ENCODE assay signal across 1 cellular context in genomic region chr2:97997774-97998392, GRCh38.
TF ChIP-seq lines count a peak whose summit lies in the region.

No MANE protein-coding gene starts in this region.

TF ChIP-seq in HepG2, 621 proteins besides CTCF, POLR2A, EP300 and RAD21 (continued from another document and continues in another):
- TF ChIP-seq IKZF4 (CRISPR knock-in tag; IDR thresholded peaks at IDR 0.05; ENCODE audit: borderline replicate concordance, low read depth, not compliant biosample characterization) (no peak), GTF3A (CRISPR knock-in tag; conservative IDR thresholded peaks at IDR 0.05) (no peak), HDAC1 (CRISPR knock-in tag; IDR thresholded peaks at IDR 0.05) (peak; percentile 42; the same call in 1 of the 2 replicates), ZMYM4 (CRISPR knock-in tag; IDR thresholded peaks at IDR 0.05) (peak; percentile 36; the same call in 1 of the 2 replicates), ZNF644 (CRISPR knock-in tag; IDR thresholded peaks at IDR 0.05; ENCODE audit: low read depth) (0 out of 2 replicates have a peak, but pooled peaks have one; percentile 16), MAFK (conservative IDR thresholded peaks at IDR 0.05 in 1 of 2, IDR thresholded peaks at IDR 0.05 in 1 of 2; ENCODE audit: low read length in 2 of 2) (no peak), BCL6 (CRISPR knock-in tag; IDR thresholded peaks at IDR 0.05) (0 out of 2 replicates have a peak, but pooled peaks have one; percentile 21), ZNF543 (CRISPR knock-in tag; IDR thresholded peaks at IDR 0.05) (0 out of 2 replicates have a peak, but pooled peaks have one; percentile 72), ZNF772 (CRISPR knock-in tag; IDR thresholded peaks at IDR 0.05) (peak; percentile 36; the same call in 1 of the 2 replicates), KDM2A (CRISPR knock-in tag; IDR thresholded peaks at IDR 0.05; ENCODE audit: borderline replicate concordance, low read depth) (0 out of 2 replicates have a peak, but pooled peaks have one; percentile 19), TBP (CRISPR knock-in tag; IDR thresholded peaks at IDR 0.05) (no peak), ARNT (IDR thresholded peaks at IDR 0.05) (no peak), ARID2 (CRISPR knock-in tag; IDR thresholded peaks at IDR 0.05; ENCODE audit: borderline replicate concordance) (no peak), KLF16 (CRISPR knock-in tag; IDR thresholded peaks at IDR 0.05) (no peak), CBX2 (IDR thresholded peaks at IDR 0.05; ENCODE audit: low read depth, low read length) (no peak), CBX2 (CRISPR knock-in tag; IDR thresholded peaks at IDR 0.05; ENCODE audit: low read depth) (no peak), ZNF788 (CRISPR knock-in tag; IDR thresholded peaks at IDR 0.05; ENCODE audit: borderline replicate concordance) (peak; percentile 41; the same call in 1 of the 2 replicates), SKIL (CRISPR knock-in tag; IDR thresholded peaks at IDR 0.05; ENCODE audit: borderline replicate concordance) (no peak), ZNF281 (CRISPR knock-in tag; IDR thresholded peaks at IDR 0.05; ENCODE audit: borderline replicate concordance) (peak; percentile 83), PATZ1 (CRISPR knock-in tag; IDR thresholded peaks at IDR 0.05) (peak; percentile 28; the same call in 1 of the 2 replicates), KAT7 (CRISPR knock-in tag; IDR thresholded peaks at IDR 0.05; ENCODE audit: borderline replicate concordance) (0 out of 2 replicates have a peak, but pooled peaks have one; percentile 65), ZNF292 (CRISPR knock-in tag; IDR thresholded peaks at IDR 0.05; ENCODE audit: borderline replicate concordance, low read depth) (peak; percentile 24; the same call in 1 of the 2 replicates), ZNF414 (CRISPR knock-in tag; IDR thresholded peaks at IDR 0.05) (no peak), RBAK (CRISPR knock-in tag; IDR thresholded peaks at IDR 0.05) (0 out of 2 replicates have a peak, but pooled peaks have one; percentile 61), KAT8 (CRISPR knock-in tag; IDR thresholded peaks at IDR 0.05) (0 out of 2 replicates have a peak, but pooled peaks have one; percentile 20), TIGD3 (CRISPR knock-in tag; IDR thresholded peaks at IDR 0.05; ENCODE audit: borderline replicate concordance) (no peak), ZNF501 (CRISPR knock-in tag; IDR thresholded peaks at IDR 0.05) (no peak), POLR2AphosphoS5 (IDR thresholded peaks at IDR 0.05; ENCODE audit: low read depth, low read length) (no peak), NRL (CRISPR knock-in tag; IDR thresholded peaks at IDR 0.05; ENCODE audit: borderline replicate concordance) (no peak), ARID5B (CRISPR knock-in tag; IDR thresholded peaks at IDR 0.05) (no peak), ZNF101 (CRISPR knock-in tag; IDR thresholded peaks at IDR 0.05; ENCODE audit: borderline replicate concordance, low read depth) (no peak), PPARG (CRISPR knock-in tag; conservative IDR thresholded peaks at IDR 0.05) (no peak), JUNB (CRISPR knock-in tag; IDR thresholded peaks at IDR 0.05; ENCODE audit: borderline replicate concordance) (no peak), ZNF264 (CRISPR knock-in tag; IDR thresholded peaks at IDR 0.05) (no peak), ZNF777 (CRISPR knock-in tag; IDR thresholded peaks at IDR 0.05) (0 out of 2 replicates have a peak, but pooled peaks have one; percentile 28), GATAD2A (CRISPR knock-in tag; IDR thresholded peaks at IDR 0.05) (0 out of 2 replicates have a peak, but pooled peaks have one; percentile 23), SALL1 (CRISPR knock-in tag; IDR thresholded peaks at IDR 0.05) (0 out of 2 replicates have a peak, but pooled peaks have one; percentile 12), ZNF513 (CRISPR knock-in tag; conservative IDR thresholded peaks at IDR 0.05) (no peak), ZNF773 (CRISPR knock-in tag; IDR thresholded peaks at IDR 0.05; ENCODE audit: borderline replicate concordance) (no peak), E2F5 (CRISPR knock-in tag; conservative IDR thresholded peaks at IDR 0.05) (no peak), SIN3A (IDR thresholded peaks at IDR 0.05; ENCODE audit: borderline replicate concordance, low read depth, low read length) (no peak), MXD1 (CRISPR knock-in tag; IDR thresholded peaks at IDR 0.05) (no peak), HMGXB4 (CRISPR knock-in tag; IDR thresholded peaks at IDR 0.05; ENCODE audit: borderline replicate concordance in 1 of 2, low read depth in 1 of 2) (no peak), SSRP1 (CRISPR knock-in tag; IDR thresholded peaks at IDR 0.05) (no peak), HOXA9 (CRISPR knock-in tag; IDR thresholded peaks at IDR 0.05; ENCODE audit: borderline replicate concordance) (no peak), RXRB (CRISPR knock-in tag; IDR thresholded peaks at IDR 0.05; ENCODE audit: borderline replicate concordance) (peak; percentile 22; the same call in 1 of the 2 replicates)
